Comparison of ENCODE assay signal across 8 cellular contexts in the genomic region with DNA sequence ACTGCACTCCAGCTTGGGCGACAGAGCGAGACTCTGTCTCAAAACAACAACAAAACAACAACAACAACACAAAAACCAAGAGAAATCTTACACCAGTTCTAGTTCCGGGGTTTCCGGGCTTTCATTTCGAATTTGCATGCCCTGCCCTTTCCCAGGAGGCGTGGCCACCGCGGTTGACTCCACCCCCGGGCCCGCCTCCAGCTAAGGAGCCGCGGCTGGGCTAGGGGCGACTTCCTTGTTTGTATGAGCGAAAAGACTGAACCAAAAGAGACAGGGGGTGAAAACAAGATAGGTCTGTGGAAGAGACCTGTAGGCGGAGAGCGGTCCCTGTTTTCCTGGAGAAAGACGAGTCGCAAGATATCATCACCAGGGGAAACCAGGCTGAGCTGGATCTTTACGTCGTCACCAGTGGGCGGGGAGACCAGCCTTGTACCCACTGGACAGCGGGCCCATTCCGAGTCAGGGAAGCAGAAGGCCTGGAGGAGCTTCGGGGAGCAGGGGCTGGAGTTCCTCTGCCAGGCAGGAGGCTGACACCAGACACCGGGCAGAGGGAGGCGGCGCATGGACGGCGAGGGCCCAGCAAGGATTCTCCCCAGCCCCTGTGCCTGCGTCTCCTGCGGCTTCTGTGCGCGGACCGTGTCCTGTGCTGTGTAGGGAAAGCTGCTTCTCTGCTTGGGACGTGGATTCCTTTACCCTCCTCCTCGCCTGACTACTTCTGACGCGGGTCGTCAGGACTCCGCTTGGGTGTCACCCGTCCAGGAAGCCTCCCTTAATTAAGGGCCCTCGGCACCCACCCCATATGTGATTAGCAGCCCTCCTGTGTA. TPM values are rescaled to one million over a fixed set of nuclear protein-coding genes. Genes with fewer than 3 reads are reported as not detected.
DNase-seq lines count a peak whose midpoint lies in the region; TF ChIP-seq lines count a peak whose summit lies in the region.

No MANE protein-coding gene starts in this region.

- TF ChIP-seq CTCF in ovary (IDR thresholded peaks at IDR 0.05) = peak in 2 of 3 donors; percentile 12 to 26

- DNase-seq in HEK293T (ENCODE audit: extremely low spot score) (peak; percentile 82), NCI-H1092 treated with DMSO at 0.1 percent for 48 hours (lab: John Stamatoyannopoulos, UW) (peak; percentile 84), SKM-1 (lab: John Stamatoyannopoulos, UW; ENCODE audit: unreplicated experiment) (peak; percentile 83), head of caudate nucleus (peak; percentile 81 to 94 (median 90)), ovary (peak; percentile 92 to 95 (median 94))
- peak; percentile 92 for DNase-seq in activated naive CD8-positive, alpha-beta T cell treated with anti-CD3 and anti-CD28 coated beads for 36 hours

- peaks cover 17% of the 10 kb centered on the region for H3K4me1 Mint-ChIP-seq in activated naive CD8-positive, alpha-beta T cell treated with anti-CD3 and anti-CD28 coated beads for 36 hours

- H3K27me3 ChIP-seq in ovary = no peaks in the 10 kb centered on the region
- no peaks in the 10 kb centered on the region for H3K27me3 ChIP-seq in thymus (ENCODE audit: control insufficient read depth, insufficient read depth)

- H3K4me3 Mint-ChIP-seq in activated naive CD8-positive, alpha-beta T cell treated with anti-CD3 and anti-CD28 coated beads for 36 hours = peak overlapping the region; percentile 89

- intact Hi-C loops in head of caudate nucleus (cut with DNase I) = no loop called here
- intact Hi-C loops in ovary (cut with DNase I) = loop anchor here in 1 of 4 donors (2.0 kb wide), 1 partner anchor 20 kb away; no protein-coding TSS in a partner anchor

- peak overlapping the region; percentile 82 for H3K4me3 ChIP-seq in ovary
- peak overlapping the region; percentile 84 for H3K4me3 ChIP-seq in thymus (ENCODE audit: low read length)

- POLR2A ChIA-PET in HEK293T (lab: Yijun Ruan, JAX) = interaction anchor here (0.6 to 5.9 kb wide), 22 partner anchors 9 to 390 kb away, joined by 3 to 244 read pairs (median 4); a partner anchor contains a TSS

- H3K27ac Mint-ChIP-seq in activated naive CD8-positive, alpha-beta T cell treated with anti-CD3 and anti-CD28 coated beads for 36 hours = peak overlapping the region; percentile 97

- H3K27me3 Mint-ChIP-seq in activated naive CD8-positive, alpha-beta T cell treated with anti-CD3 and anti-CD28 coated beads for 36 hours = no peaks in the 10 kb centered on the region

- H3K27ac ChIP-seq in ovary (peak overlapping the region; percentile 92 to 99), thymus (ENCODE audit: low read depth) (peak overlapping the region; percentile 100)

- H3K36me3 ChIP-seq in ES-I3 (ENCODE audit: insufficient read depth, low read length) (no peaks in the 10 kb centered on the region), ovary (no peaks in the 10 kb centered on the region), thymus (ENCODE audit: control insufficient read depth, insufficient read depth) (no peaks in the 10 kb centered on the region)

- peak; percentile 96 for TF ChIP-seq POLR2A in ovary (IDR thresholded peaks at IDR 0.05)

- H3K9me3 ChIP-seq in ES-I3 (ENCODE audit: control insufficient read depth, insufficient read depth, low read length) (no peaks in the 10 kb centered on the region), ovary (no peaks in the 10 kb centered on the region), thymus (ENCODE audit: control insufficient read depth) (peaks cover 1% of the 10 kb centered on the region)

- TF ChIP-seq EP300 in ovary (IDR thresholded peaks at IDR 0.05) = no peak

- H3K4me1 ChIP-seq in ES-I3 (ENCODE audit: insufficient read depth, low read length) (no peaks in the 10 kb centered on the region), ovary (ENCODE audit: insufficient read depth) (no peaks in the 10 kb centered on the region), thymus (ENCODE audit: control insufficient read depth, insufficient read depth, low read length) (peaks cover 9% of the 10 kb centered on the region)

- no peaks in the 10 kb centered on the region for H3K9me3 Mint-ChIP-seq in activated naive CD8-positive, alpha-beta T cell treated with anti-CD3 and anti-CD28 coated beads for 36 hours

- no peaks in the 10 kb centered on the region for H3K36me3 Mint-ChIP-seq in activated naive CD8-positive, alpha-beta T cell treated with anti-CD3 and anti-CD28 coated beads for 36 hours

- WGBS in ovary, 3 donors = 0 to 1% (median 1%) methylated on average over 42 of the region's 42 CpGs
- WGBS in thymus = under 1% methylated on average over 42 of the region's 42 CpGs

- CTCF ChIA-PET in HEK293T (lab: Yijun Ruan, JAX) = interaction anchor here (0.9 to 1.6 kb wide), 5 partner anchors 9 to 99 kb away, joined by 3 to 20 read pairs (median 4); a partner anchor contains a TSS

- peak overlapping the region; percentile 83 for H3K9ac ChIP-seq in ES-I3 (ENCODE audit: low read depth, low read length)

TF ChIP-seq in HEK293T, 16 proteins besides CTCF, POLR2A, EP300 and RAD21:
- TF ChIP-seq TARDBP (IDR thresholded peaks at IDR 0.05) (no peak), HDGF (IDR thresholded peaks at IDR 0.05; ENCODE audit: borderline replicate concordance) (no peak), ELF4 (IDR thresholded peaks at IDR 0.05) (peak; percentile 80), L3MBTL2 (conservative IDR thresholded peaks at IDR 0.05) (no peak; the same call in 1 of the 2 replicates), FOXA1 (IDR thresholded peaks at IDR 0.05) (no peak), FOXM1 (IDR thresholded peaks at IDR 0.05; ENCODE audit: borderline replicate concordance) (no peak)
- TF ChIP-seq, protein P1, sequence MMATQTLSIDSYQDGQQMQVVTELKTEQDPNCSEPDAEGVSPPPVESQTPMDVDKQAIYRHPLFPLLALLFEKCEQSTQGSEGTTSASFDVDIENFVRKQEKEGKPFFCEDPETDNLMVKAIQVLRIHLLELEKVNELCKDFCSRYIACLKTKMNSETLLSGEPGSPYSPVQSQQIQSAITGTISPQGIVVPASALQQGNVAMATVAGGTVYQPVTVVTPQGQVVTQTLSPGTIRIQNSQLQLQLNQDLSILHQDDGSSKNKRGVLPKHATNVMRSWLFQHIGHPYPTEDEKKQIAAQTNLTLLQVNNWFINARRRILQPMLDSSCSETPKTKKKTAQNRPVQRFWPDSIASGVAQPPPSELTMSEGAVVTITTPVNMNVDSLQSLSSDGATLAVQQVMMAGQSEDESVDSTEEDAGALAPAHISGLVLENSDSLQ (IDR thresholded peaks at IDR 0.05) = no peak

RNA-seq across cellular contexts. Expression of a gene that starts 10.4 kb away (rescaled TPM):
- total RNA-seq in activated naive CD8-positive, alpha-beta T cell treated with anti-CD3 and anti-CD28 coated beads for 36 hours = 1 to 10 TPM; 2.5 to 3.6 TPM
- 10 to 100 TPM in 6 of 7 donors, 1 to 10 TPM in 1; 6.2 to 34.1 (median 18.9) TPM for total RNA-seq in ovary
- polyA plus RNA-seq in ovary = 10 to 100 TPM; 17.5 to 19.0 TPM
- 26.8 TPM for polyA plus RNA-seq in thymus

Comparison
In these comparisons a context has a peak if more than half of its experiments do, and no peak if none do; other contexts are left out.
1. Peak in every context shown above with its lines: DNase-seq, H3K4me3 ChIP-seq and H3K27ac ChIP-seq.